ENCODE assay signal across 24 cellular contexts in genomic region chr15:86016750-86017149, GRCh38.
"Had no signal": no experiment of that assay in that cellular context is flagged by ENCODE, and none has a peak within 500 bp of the region (broad histone marks: within the 10 kb centered on the region; RNA-seq: fewer than 3 reads in every experiment).

No MANE protein-coding gene starts in this region.

- H3K27ac Mint-ChIP-seq: activated CD8-positive, alpha-beta memory T cell treated with anti-CD3 and anti-CD28 coated beads, Interleukin-2, amount 10 ng/mL, durations not matched to agents 7 days and 5 days; activated naive CD8-positive, alpha-beta T cell; activated T-cell treated with anti-CD3 and anti-CD28 coated beads, Interleukin-2, amount 50 U/mL, for 24 hours; brain; nephron progenitor cell; progenitor cell of endocrine pancreas had no signal

- DNase-seq: activated CD4-positive, alpha-beta T cell treated with anti-CD3 and anti-CD28 coated beads, Interleukin-2, amount 50 U/mL, for 48 hours; activated CD8-positive, alpha-beta memory T cell treated with anti-CD3 and anti-CD28 coated beads, Interleukin-2, amount 10 ng/mL, durations not matched to agents 7 days and 5 days; activated effector memory CD4-positive, alpha-beta T cell treated with Interleukin-2 at 50 U/mL for 16 hours; activated T-cell treated with anti-CD3 and anti-CD28 coated beads, Interleukin-2, amount 50 U/mL, for 24 hours; amniotic stem cell; cerebellar nuclear complex; effector CD8-positive, alpha-beta T cell; foreskin keratinocyte; glutamatergic neuron; left ventricle myocardium inferior; nephron progenitor cell; occipital lobe; stimulated activated CD4-positive, alpha-beta T cell treated with anti-CD3 and anti-CD28 coated beads, Interleukin-15, amount 100 ng/mL, for 24 hours; stimulated activated CD4-positive, alpha-beta T cell treated with anti-CD3 and anti-CD28 coated beads, Interleukin-4, amount 100 ng/mL, for 24 hours; stimulated activated naive CD4-positive, alpha-beta T cell; T1000; trophoblast cell; WERI-Rb-1 had no signal

- H3K4me3 ChIP-seq: left ventricle myocardium inferior, right atrium auricular region, skin epidermis had no signal

- H3K9me3 Mint-ChIP-seq: activated T-cell treated with anti-CD3 and anti-CD28 coated beads, Interleukin-2, amount 50 U/mL, for 24 hours; nephron progenitor cell had no signal

- H3K4me1 Mint-ChIP-seq: activated CD8-positive, alpha-beta memory T cell treated with anti-CD3 and anti-CD28 coated beads, Interleukin-2, amount 10 ng/mL, durations not matched to agents 7 days and 5 days; brain had no signal

- H3K27me3 ChIP-seq: foreskin keratinocyte, right atrium auricular region had no signal

- H3K4me3 Mint-ChIP-seq: activated CD8-positive, alpha-beta memory T cell treated with anti-CD3 and anti-CD28 coated beads, Interleukin-2, amount 10 ng/mL, durations not matched to agents 7 days and 5 days; activated naive CD8-positive, alpha-beta T cell; activated T-cell treated with anti-CD3 and anti-CD28 coated beads, Interleukin-2, amount 50 U/mL, for 24 hours; brain; nephron progenitor cell had no signal

- H3K27me3 Mint-ChIP-seq: activated CD8-positive, alpha-beta memory T cell treated with anti-CD3 and anti-CD28 coated beads, Interleukin-2, amount 10 ng/mL, durations not matched to agents 7 days and 5 days had no signal

- ATAC-seq: activated CD8-positive, alpha-beta memory T cell treated with anti-CD3 and anti-CD28 coated beads, Interleukin-2, amount 10 ng/mL, durations not matched to agents 7 days and 5 days; foreskin keratinocyte had no signal

- H3K36me3 ChIP-seq: left ventricle myocardium inferior, right atrium auricular region, WERI-Rb-1 had no signal

- H3K4me1 ChIP-seq: foreskin keratinocyte, left ventricle myocardium inferior, right atrium auricular region had no signal

- H3K27ac ChIP-seq: foreskin keratinocyte, left ventricle myocardium inferior, right atrium auricular region, skin epidermis, WERI-Rb-1 had no signal

- H3K9me3 ChIP-seq: left ventricle myocardium inferior, right atrium auricular region had no signal

- FAIRE-seq: endothelial cell of umbilical vein had no signal
